28 cellular contexts compared by ENCODE assay signal in genomic region chr16:513950-514349, GRCh38. TPM values are rescaled to one million over a fixed set of nuclear protein-coding genes. Genes with fewer than 3 reads are reported as not detected.
"Had no signal": no experiment of that assay in that cellular context is flagged by ENCODE, and none has a peak within 500 bp of the region (broad histone marks: within the 10 kb centered on the region; RNA-seq: fewer than 3 reads in every experiment).

No MANE protein-coding gene starts in this region.

- H3K27me3 Mint-ChIP-seq: activated B cell treated with CpG ODN at 0.5 μM for 24 hours; activated CD4-positive, alpha-beta T cell treated with anti-CD3 and anti-CD28 coated beads, Interleukin-2, amount 10 ng/mL, durations not matched to agents 24 days and 14 days; activated naive CD8-positive, alpha-beta T cell treated with anti-CD3 and anti-CD28 coated beads for 36 hours; IgD-negative memory B cell had no signal

- H3K9me3 Mint-ChIP-seq: activated B cell treated with CpG ODN at 0.5 μM for 24 hours; activated CD4-positive, alpha-beta T cell treated with anti-CD3 and anti-CD28 coated beads, Interleukin-2, amount 10 ng/mL, durations not matched to agents 24 days and 14 days; activated naive CD8-positive, alpha-beta T cell treated with anti-CD3 and anti-CD28 coated beads for 36 hours; activated T-cell treated with anti-CD3 and anti-CD28 coated beads, Interleukin-2, amount 50 U/mL, for 4 hours; IgD-negative memory B cell; T-helper 1 cell treated with Interleukin-12 subunit alpha and Interleukin-12 subunit beta and Interleukin-4 antibody, amounts not matched to agents 30 μg/mL and 1 μg/mL, for 36 hours had no signal

- H3K4me3 ChIP-seq: cardiac muscle cell had no signal

- H3K27me3 ChIP-seq: brain microvascular endothelial cell, cardiac muscle cell had no signal

- H3K27ac Mint-ChIP-seq: activated B cell treated with CpG ODN at 0.5 μM for 24 hours; activated CD4-positive, alpha-beta T cell treated with anti-CD3 and anti-CD28 coated beads, Interleukin-2, amount 10 ng/mL, durations not matched to agents 24 days and 14 days; activated naive CD8-positive, alpha-beta T cell treated with anti-CD3 and anti-CD28 coated beads for 36 hours; IgD-negative memory B cell; T-helper 1 cell treated with Interleukin-12 subunit alpha and Interleukin-12 subunit beta and Interleukin-4 antibody, amounts not matched to agents 30 μg/mL and 1 μg/mL, for 36 hours had no signal

- H3K27ac ChIP-seq: brain microvascular endothelial cell, cardiac muscle cell, RWPE1 had no signal

- H3K36me3 Mint-ChIP-seq: activated naive CD8-positive, alpha-beta T cell treated with anti-CD3 and anti-CD28 coated beads for 36 hours had no signal

- ATAC-seq: activated T-cell treated with anti-CD3 and anti-CD28 coated beads, Interleukin-2, amount 50 U/mL, for 4 hours; Panc1 had no signal

- DNase-seq: activated B cell treated with CpG ODN at 0.5 μM for 24 hours; activated CD4-positive, alpha-beta T cell treated with anti-CD3 and anti-CD28 coated beads for 1 hour; activated CD4-positive, alpha-beta T cell treated with anti-CD3 and anti-CD28 coated beads, Interleukin-2, amount 10 ng/mL, durations not matched to agents 24 days and 14 days; activated CD4-positive, alpha-beta T cell treated with anti-CD3 and anti-CD28 coated beads, Interleukin-2, amount 50 U/mL, for 48 hours; activated effector memory CD4-positive, alpha-beta T cell treated with anti-CD3 and anti-CD28 coated beads, Interleukin-2, amount 50 U/mL, for 16 hours; activated naive CD4-positive, alpha-beta T cell treated with Interleukin-2 at 50 U/mL for 16 hours; activated naive CD8-positive, alpha-beta T cell treated with anti-CD3 and anti-CD28 coated beads for 36 hours; activated T-cell treated with anti-CD3 and anti-CD28 coated beads, Interleukin-2, amount 50 U/mL, for 4 hours; brain microvascular endothelial cell; KG1; NCI-H1092; NCI-H1417; NCI-H1930; NCI-H2107; NCI-H2171 treated with DMSO at 0.1 percent for 48 hours; NCI-H226; NCI-H526 treated with DMSO at 0.1 percent for 48 hours; NCI-H82; OCI-M1; SHP77; T-helper 9 cell had no signal

- H3K4me3 Mint-ChIP-seq: activated B cell treated with CpG ODN at 0.5 μM for 24 hours; activated CD4-positive, alpha-beta T cell treated with anti-CD3 and anti-CD28 coated beads, Interleukin-2, amount 10 ng/mL, durations not matched to agents 24 days and 14 days; activated T-cell treated with anti-CD3 and anti-CD28 coated beads, Interleukin-2, amount 50 U/mL, for 4 hours; IgD-negative memory B cell; T-helper 1 cell treated with Interleukin-12 subunit alpha and Interleukin-12 subunit beta and Interleukin-4 antibody, amounts not matched to agents 30 μg/mL and 1 μg/mL, for 36 hours had no signal

- H3K4me1 Mint-ChIP-seq: activated B cell treated with CpG ODN at 0.5 μM for 24 hours; activated CD4-positive, alpha-beta T cell treated with anti-CD3 and anti-CD28 coated beads, Interleukin-2, amount 10 ng/mL, durations not matched to agents 24 days and 14 days; activated naive CD8-positive, alpha-beta T cell treated with anti-CD3 and anti-CD28 coated beads for 36 hours; IgD-negative memory B cell had no signal

RNA-seq across cellular contexts. Expression of gene PRR35, which starts 46.2 kb away (rescaled TPM):
- total RNA-seq: activated B cell treated with CpG ODN at 0.5 μM for 24 hours; activated CD4-positive, alpha-beta T cell treated with anti-CD3 and anti-CD28 coated beads, Interleukin-2, amount 10 ng/mL, durations not matched to agents 24 days and 14 days; activated naive CD8-positive, alpha-beta T cell treated with anti-CD3 and anti-CD28 coated beads for 36 hours; M059J; SK-MEL-5 had no signal
- polyA plus RNA-seq: cardiac muscle cell, IgD-negative memory B cell had no signal
